In genomic region chr6:88839280-88839679, GRCh38 we compare ENCODE assay signal across 26 cellular contexts.
"Had no signal": no experiment of that assay in that cellular context is flagged by ENCODE, and none has a peak within 500 bp of the region (broad histone marks: within the 10 kb centered on the region; RNA-seq: fewer than 3 reads in every experiment).

No MANE protein-coding gene starts in this region.

- H3K27me3 ChIP-seq: colonic mucosa, dorsolateral prefrontal cortex, esophagus muscularis mucosa, esophagus squamous epithelium, foreskin keratinocyte, gastrocnemius medialis, gastroesophageal sphincter, heart left ventricle, heart right ventricle had no signal

- H3K4me3 Mint-ChIP-seq: dendritic cell treated with granulocyte-macrophage colony-stimulating factor and Interleukin-4, amounts not matched to agents 40 ng/mL and 50 ng/mL, for 4 days; effector memory CD8-positive, alpha-beta T cell; endodermal cell had no signal

- H3K36me3 ChIP-seq: colonic mucosa, gastrocnemius medialis, gastroesophageal sphincter had no signal

- FAIRE-seq: endothelial cell of umbilical vein had no signal

- H3K4me3 ChIP-seq: colonic mucosa, coronary artery, dorsolateral prefrontal cortex, esophagus muscularis mucosa, esophagus squamous epithelium, gastrocnemius medialis, gastroesophageal sphincter, heart left ventricle, heart right ventricle had no signal

- H3K27ac ChIP-seq: colonic mucosa, coronary artery, epithelial cell of prostate, esophagus muscularis mucosa, esophagus squamous epithelium, foreskin keratinocyte, gastrocnemius medialis, gastroesophageal sphincter, heart left ventricle, heart right ventricle had no signal

- H3K27me3 Mint-ChIP-seq: dendritic cell treated with granulocyte-macrophage colony-stimulating factor and Interleukin-4, amounts not matched to agents 40 ng/mL and 50 ng/mL, for 4 days; effector memory CD8-positive, alpha-beta T cell had no signal

- H3K9me3 ChIP-seq: colonic mucosa, esophagus muscularis mucosa, gastrocnemius medialis, gastroesophageal sphincter had no signal

- H3K4me1 ChIP-seq: colonic mucosa, esophagus squamous epithelium, foreskin keratinocyte, gastrocnemius medialis had no signal

- H3K27ac Mint-ChIP-seq: dendritic cell treated with granulocyte-macrophage colony-stimulating factor and Interleukin-4, amounts not matched to agents 40 ng/mL and 50 ng/mL, for 4 days; effector memory CD8-positive, alpha-beta T cell; endodermal cell had no signal

- DNase-seq: colonic mucosa; cortex of kidney; dermis blood vessel endothelial cell; dorsolateral prefrontal cortex; effector CD4-positive, alpha-beta T cell; effector CD8-positive, alpha-beta T cell; effector memory CD4-positive, alpha-beta T cell; effector memory CD8-positive, alpha-beta T cell; endodermal cell; erythroblast; esophagus squamous epithelium; foreskin fibroblast; foreskin keratinocyte; foreskin melanocyte; gastrocnemius medialis; glutamatergic neuron; head of caudate nucleus; heart left ventricle; heart right ventricle had no signal

- H3K4me1 Mint-ChIP-seq: endodermal cell had no signal

- ATAC-seq: effector memory CD8-positive, alpha-beta T cell; esophagus mucosa; foreskin keratinocyte; gastrocnemius medialis; gastroesophageal sphincter; heart left ventricle; heart right ventricle had no signal
